In genomic region chr13:32262619-32263018, GRCh38 we compare ENCODE assay signal across 3 cellular contexts.
TF ChIP-seq lines count a peak whose summit lies in the region.

No MANE protein-coding gene starts in this region.

TF ChIP-seq in SK-N-SH, 30 proteins besides CTCF, POLR2A, EP300 and RAD21 (continued from another document):
- TF ChIP-seq SIN3A (IDR thresholded peaks at IDR 0.05; ENCODE audit: borderline replicate concordance, low read depth, low read length), result no peak
- TF ChIP-seq GABPA (IDR thresholded peaks at IDR 0.05; ENCODE audit: low read depth), result no peak
- TF ChIP-seq FOXM1 (IDR thresholded peaks at IDR 0.05; ENCODE audit: low read depth), result no peak
- no peak for TF ChIP-seq MXI1 (IDR thresholded peaks at IDR 0.05; ENCODE audit: low read depth, low read length)
- TF ChIP-seq TEAD4 (IDR thresholded peaks at IDR 0.05; ENCODE audit: borderline replicate concordance, insufficient read depth), result no peak
- no peak for TF ChIP-seq GATA2 (CRISPR knock-in tag; IDR thresholded peaks at IDR 0.05)
- TF ChIP-seq, protein P1, sequence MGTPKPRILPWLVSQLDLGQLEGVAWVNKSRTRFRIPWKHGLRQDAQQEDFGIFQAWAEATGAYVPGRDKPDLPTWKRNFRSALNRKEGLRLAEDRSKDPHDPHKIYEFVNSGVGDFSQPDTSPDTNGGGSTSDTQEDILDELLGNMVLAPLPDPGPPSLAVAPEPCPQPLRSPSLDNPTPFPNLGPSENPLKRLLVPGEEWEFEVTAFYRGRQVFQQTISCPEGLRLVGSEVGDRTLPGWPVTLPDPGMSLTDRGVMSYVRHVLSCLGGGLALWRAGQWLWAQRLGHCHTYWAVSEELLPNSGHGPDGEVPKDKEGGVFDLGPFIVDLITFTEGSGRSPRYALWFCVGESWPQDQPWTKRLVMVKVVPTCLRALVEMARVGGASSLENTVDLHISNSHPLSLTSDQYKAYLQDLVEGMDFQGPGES (IDR thresholded peaks at IDR 0.05; ENCODE audit: low read depth, low read length), result no peak
- no peak for TF ChIP-seq TAF1 (IDR thresholded peaks at IDR 0.05; ENCODE audit: borderline replicate concordance, low read depth, low read length)
- no peak for TF ChIP-seq ELF1 (IDR thresholded peaks at IDR 0.05)
- no peak for TF ChIP-seq MAX (IDR thresholded peaks at IDR 0.05; ENCODE audit: low read depth)
- TF ChIP-seq FOXJ3 (CRISPR knock-in tag; IDR thresholded peaks at IDR 0.05), result no peak
- no peak for TF ChIP-seq EZH2phosphoT487 (IDR thresholded peaks at IDR 0.05; ENCODE audit: borderline replicate concordance, low read depth)
- TF ChIP-seq YY1 (IDR thresholded peaks at IDR 0.05; ENCODE audit: low read depth), result no peak
- no peak for TF ChIP-seq CHD2 (IDR thresholded peaks at IDR 0.05; ENCODE audit: low read length, partially characterized antibody)
- TF ChIP-seq MEF2A (IDR thresholded peaks at IDR 0.05; ENCODE audit: borderline replicate concordance, low read depth), result no peak
TF ChIP-seq in SK-N-SH: peak in this region for 0.

TF ChIP-seq in SK-N-SH treated with all-trans-retinoic acid at 6 μM for 48 hours, 23 proteins besides CTCF, POLR2A, EP300 and RAD21:
- TF ChIP-seq, protein P2, sequence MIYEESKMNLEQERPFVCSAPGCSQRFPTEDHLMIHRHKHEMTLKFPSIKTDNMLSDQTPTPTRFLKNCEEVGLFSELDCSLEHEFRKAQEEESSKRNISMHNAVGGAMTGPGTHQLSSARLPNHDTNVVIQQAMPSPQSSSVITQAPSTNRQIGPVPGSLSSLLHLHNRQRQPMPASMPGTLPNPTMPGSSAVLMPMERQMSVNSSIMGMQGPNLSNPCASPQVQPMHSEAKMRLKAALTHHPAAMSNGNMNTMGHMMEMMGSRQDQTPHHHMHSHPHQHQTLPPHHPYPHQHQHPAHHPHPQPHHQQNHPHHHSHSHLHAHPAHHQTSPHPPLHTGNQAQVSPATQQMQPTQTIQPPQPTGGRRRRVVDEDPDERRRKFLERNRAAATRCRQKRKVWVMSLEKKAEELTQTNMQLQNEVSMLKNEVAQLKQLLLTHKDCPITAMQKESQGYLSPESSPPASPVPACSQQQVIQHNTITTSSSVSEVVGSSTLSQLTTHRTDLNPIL (CRISPR knock-in tag; IDR thresholded peaks at IDR 0.05; ENCODE audit: low read depth), result no peak
- TF ChIP-seq ZFP30 (CRISPR knock-in tag; IDR thresholded peaks at IDR 0.05) (no peak), OSR1 (CRISPR knock-in tag; IDR thresholded peaks at IDR 0.05) (no peak), RARB (CRISPR knock-in tag; IDR thresholded peaks at IDR 0.05) (no peak), ZC3H10 (CRISPR knock-in tag; IDR thresholded peaks at IDR 0.05) (no peak), PPARA (CRISPR knock-in tag; IDR thresholded peaks at IDR 0.05; ENCODE audit: borderline replicate concordance) (no peak), ZFP3 (CRISPR knock-in tag; IDR thresholded peaks at IDR 0.05) (no peak), ZNF565 (CRISPR knock-in tag; conservative IDR thresholded peaks at IDR 0.05; ENCODE audit: low read depth) (no peak), POU6F1 (CRISPR knock-in tag; IDR thresholded peaks at IDR 0.05; ENCODE audit: borderline replicate concordance, low read depth) (no peak), BACH2 (CRISPR knock-in tag; IDR thresholded peaks at IDR 0.05; ENCODE audit: borderline replicate concordance) (no peak), ZNF70 (CRISPR knock-in tag; IDR thresholded peaks at IDR 0.05) (no peak), ESRRG (CRISPR knock-in tag; IDR thresholded peaks at IDR 0.05) (no peak), ARNTL (CRISPR knock-in tag; IDR thresholded peaks at IDR 0.05; ENCODE audit: borderline replicate concordance, low read depth) (no peak), ISL1 (CRISPR knock-in tag; IDR thresholded peaks at IDR 0.05) (no peak)
- TF ChIP-seq, protein P3, sequence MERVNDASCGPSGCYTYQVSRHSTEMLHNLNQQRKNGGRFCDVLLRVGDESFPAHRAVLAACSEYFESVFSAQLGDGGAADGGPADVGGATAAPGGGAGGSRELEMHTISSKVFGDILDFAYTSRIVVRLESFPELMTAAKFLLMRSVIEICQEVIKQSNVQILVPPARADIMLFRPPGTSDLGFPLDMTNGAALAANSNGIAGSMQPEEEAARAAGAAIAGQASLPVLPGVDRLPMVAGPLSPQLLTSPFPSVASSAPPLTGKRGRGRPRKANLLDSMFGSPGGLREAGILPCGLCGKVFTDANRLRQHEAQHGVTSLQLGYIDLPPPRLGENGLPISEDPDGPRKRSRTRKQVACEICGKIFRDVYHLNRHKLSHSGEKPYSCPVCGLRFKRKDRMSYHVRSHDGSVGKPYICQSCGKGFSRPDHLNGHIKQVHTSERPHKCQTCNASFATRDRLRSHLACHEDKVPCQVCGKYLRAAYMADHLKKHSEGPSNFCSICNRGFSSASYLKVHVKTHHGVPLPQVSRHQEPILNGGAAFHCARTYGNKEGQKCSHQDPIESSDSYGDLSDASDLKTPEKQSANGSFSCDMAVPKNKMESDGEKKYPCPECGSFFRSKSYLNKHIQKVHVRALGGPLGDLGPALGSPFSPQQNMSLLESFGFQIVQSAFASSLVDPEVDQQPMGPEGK (CRISPR knock-in tag; IDR thresholded peaks at IDR 0.05; ENCODE audit: borderline replicate concordance), result no peak
- TF ChIP-seq, protein P4, sequence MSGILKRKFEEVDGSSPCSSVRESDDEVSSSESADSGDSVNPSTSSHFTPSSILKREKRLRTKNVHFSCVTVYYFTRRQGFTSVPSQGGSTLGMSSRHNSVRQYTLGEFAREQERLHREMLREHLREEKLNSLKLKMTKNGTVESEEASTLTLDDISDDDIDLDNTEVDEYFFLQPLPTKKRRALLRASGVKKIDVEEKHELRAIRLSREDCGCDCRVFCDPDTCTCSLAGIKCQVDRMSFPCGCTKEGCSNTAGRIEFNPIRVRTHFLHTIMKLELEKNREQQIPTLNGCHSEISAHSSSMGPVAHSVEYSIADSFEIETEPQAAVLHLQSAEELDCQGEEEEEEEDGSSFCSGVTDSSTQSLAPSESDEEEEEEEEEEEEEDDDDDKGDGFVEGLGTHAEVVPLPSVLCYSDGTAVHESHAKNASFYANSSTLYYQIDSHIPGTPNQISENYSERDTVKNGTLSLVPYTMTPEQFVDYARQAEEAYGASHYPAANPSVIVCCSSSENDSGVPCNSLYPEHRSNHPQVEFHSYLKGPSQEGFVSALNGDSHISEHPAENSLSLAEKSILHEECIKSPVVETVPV (CRISPR knock-in tag; IDR thresholded peaks at IDR 0.05), result no peak

TF ChIP-seq in endothelial cell of umbilical vein, 7 proteins besides CTCF, POLR2A, EP300 and RAD21 (continued from another document):
- TF ChIP-seq JUN (IDR thresholded peaks at IDR 0.05; ENCODE audit: borderline replicate concordance, insufficient read depth, insufficient read length, low read depth) (no peak), EZH2 (IDR thresholded peaks at IDR 0.05; ENCODE audit: borderline replicate concordance, low read depth, low read length, severe bottlenecking) (no peak), FOS (IDR thresholded peaks at IDR 0.05; ENCODE audit: borderline replicate concordance, insufficient read depth, low read length) (no peak), MAX (IDR thresholded peaks at IDR 0.05; ENCODE audit: insufficient read depth, insufficient read length) (no peak)
